Comparison of ENCODE assay signal across 11 cellular contexts in genomic region chr1:109467301-109467777, GRCh38. TPM values are rescaled to one million over a fixed set of nuclear protein-coding genes. Genes with fewer than 3 reads are reported as not detected.
A peak's percentile ranks its signal among the peaks of the same experiment; 100 is the strongest.
DNase-seq lines count a peak whose midpoint lies in the region; ATAC-seq and TF ChIP-seq lines count a peak whose summit lies in the region.
"Had no signal": no experiment of that assay in that cellular context is flagged by ENCODE, and none has a peak within 500 bp of the region (broad histone marks: within the 10 kb centered on the region; RNA-seq: fewer than 3 reads in every experiment).

No MANE protein-coding gene starts in this region.

- H3K4me3 ChIP-seq in colonic mucosa = peak overlapping the region; percentile 63
- peak overlapping the region; percentile 67 for H3K4me3 ChIP-seq in lower lobe of right lung
- peak overlapping the region in 3 of 5 donors; percentile 62 to 77 (median 62) for H3K4me3 ChIP-seq in subcutaneous abdominal adipose tissue (ENCODE audit: low read depth in 1 of 5, low read length in 5 of 5)

- intact Hi-C loops in colonic mucosa (cut with DNase I) = no loop called here
- intact Hi-C loops in lower lobe of right lung (cut with DNase I) = no loop called here
- intact Hi-C loops in activated T-helper 2 cell treated with anti-CD3 and anti-CD28 coated beads, Interferon-gamma antibody, Interleukin-2, Interleukin-4, amounts not matched to agents 10 μg/mL and 5 μg/mL and 100 μg/mL, durations not matched to agents 14 hours and 24 hours and 36 hours (cut with micrococcal nuclease) = no loop called here

- DNase-seq in HEK293T (ENCODE audit: extremely low spot score) (peak; percentile 14), colonic mucosa (no peak), lower lobe of right lung (no peak), NCI-H345 treated with DMSO at 0.1 percent for 48 hours (lab: John Stamatoyannopoulos, UW; ENCODE audit: unreplicated experiment) (no peak), dermis blood vessel endothelial cell (no peak), AG20443 (ENCODE audit: low spot score) (no peak)
- DNase-seq in activated T-helper 2 cell treated with anti-CD3 and anti-CD28 coated beads, Interferon-gamma antibody, Interleukin-2, Interleukin-4, amounts not matched to agents 10 μg/mL and 5 μg/mL and 100 μg/mL, durations not matched to agents 14 hours and 24 hours and 36 hours (ENCODE audit: low spot score) = no peak
- DNase-seq: activated naive CD4-positive, alpha-beta T cell treated with Interleukin-2 at 50 U/mL for 16 hours; NCI-H2171 had no signal

- TF ChIP-seq CTCF in colonic mucosa (IDR thresholded peaks at IDR 0.05) (no peak), lower lobe of right lung (IDR thresholded peaks at IDR 0.05) (no peak)

- H3K4me3 Mint-ChIP-seq in activated T-helper 2 cell treated with anti-CD3 and anti-CD28 coated beads, Interferon-gamma antibody, Interleukin-2, Interleukin-4, amounts not matched to agents 10 μg/mL and 5 μg/mL and 100 μg/mL, durations not matched to agents 14 hours and 24 hours and 36 hours (ENCODE audit: low read depth) = no peak overlapping the region

- POLR2A ChIA-PET in HEK293T (lab: Yijun Ruan, JAX) = no interaction called here

- CTCF ChIA-PET in HEK293T (lab: Yijun Ruan, JAX) = no interaction called here

- peak in 1 of 2 donors; percentile 50 for ATAC-seq in lower lobe of right lung

- no peaks in the 10 kb centered on the region for H3K4me1 ChIP-seq in colonic mucosa
- peaks cover 13% of the 10 kb centered on the region for H3K4me1 ChIP-seq in lower lobe of right lung
- peaks cover 0 to 20% (median 18%) of the 10 kb centered on the region in 5 donors for H3K4me1 ChIP-seq in subcutaneous abdominal adipose tissue (ENCODE audit: control insufficient read depth in 5 of 5, insufficient read depth in 5 of 5, low read length in 5 of 5)

- no peaks in the 10 kb centered on the region for H3K36me3 ChIP-seq in colonic mucosa
- no peaks in the 10 kb centered on the region for H3K36me3 ChIP-seq in lower lobe of right lung
- no peaks in the 10 kb centered on the region for H3K36me3 ChIP-seq in subcutaneous abdominal adipose tissue (ENCODE audit: control insufficient read depth in 5 of 5, insufficient read depth in 5 of 5, low read length in 5 of 5)

- H3K9me3 ChIP-seq in colonic mucosa = no peaks in the 10 kb centered on the region
- no peaks in the 10 kb centered on the region for H3K9me3 ChIP-seq in lower lobe of right lung
- no peaks in the 10 kb centered on the region for H3K9me3 ChIP-seq in subcutaneous abdominal adipose tissue (ENCODE audit: control insufficient read depth in 5 of 5, low read length in 5 of 5)

- no peaks in the 10 kb centered on the region for H3K36me3 Mint-ChIP-seq in activated T-helper 2 cell treated with anti-CD3 and anti-CD28 coated beads, Interferon-gamma antibody, Interleukin-2, Interleukin-4, amounts not matched to agents 10 μg/mL and 5 μg/mL and 100 μg/mL, durations not matched to agents 14 hours and 24 hours and 36 hours (ENCODE audit: low read depth)

- no peaks in the 10 kb centered on the region for H3K9me3 Mint-ChIP-seq in activated T-helper 2 cell treated with anti-CD3 and anti-CD28 coated beads, Interferon-gamma antibody, Interleukin-2, Interleukin-4, amounts not matched to agents 10 μg/mL and 5 μg/mL and 100 μg/mL, durations not matched to agents 14 hours and 24 hours and 36 hours

- peaks cover 80% of the 10 kb centered on the region for H3K27me3 Mint-ChIP-seq in activated T-helper 2 cell treated with anti-CD3 and anti-CD28 coated beads, Interferon-gamma antibody, Interleukin-2, Interleukin-4, amounts not matched to agents 10 μg/mL and 5 μg/mL and 100 μg/mL, durations not matched to agents 14 hours and 24 hours and 36 hours (ENCODE audit: low read depth)

- no peak overlapping the region for H3K27ac Mint-ChIP-seq in activated T-helper 2 cell treated with anti-CD3 and anti-CD28 coated beads, Interferon-gamma antibody, Interleukin-2, Interleukin-4, amounts not matched to agents 10 μg/mL and 5 μg/mL and 100 μg/mL, durations not matched to agents 14 hours and 24 hours and 36 hours

- H3K27ac ChIP-seq in colonic mucosa (no peak overlapping the region), lower lobe of right lung (no peak overlapping the region), subcutaneous abdominal adipose tissue (ENCODE audit: low read depth, low read length) (no peak overlapping the region)

- no peak overlapping the region for H3K9ac ChIP-seq in colonic mucosa (ENCODE audit: low read depth in 2 of 2, low read length in 2 of 2)
- H3K9ac ChIP-seq in subcutaneous abdominal adipose tissue (ENCODE audit: low read length in 5 of 5) = peak overlapping the region in 2 of 5 donors; percentile 25 to 32

- peaks cover 41% of the 10 kb centered on the region for H3K27me3 ChIP-seq in colonic mucosa
- H3K27me3 ChIP-seq in lower lobe of right lung (ENCODE audit: low read depth) = peaks cover 68% of the 10 kb centered on the region
- peaks cover 0 to 16% (median 7%) of the 10 kb centered on the region in 5 donors for H3K27me3 ChIP-seq in subcutaneous abdominal adipose tissue (ENCODE audit: control insufficient read depth in 5 of 5, insufficient read depth in 4 of 5, low read length in 5 of 5)

- H3K4me1 Mint-ChIP-seq in activated T-helper 2 cell treated with anti-CD3 and anti-CD28 coated beads, Interferon-gamma antibody, Interleukin-2, Interleukin-4, amounts not matched to agents 10 μg/mL and 5 μg/mL and 100 μg/mL, durations not matched to agents 14 hours and 24 hours and 36 hours (ENCODE audit: low read depth) = no peaks in the 10 kb centered on the region

TF ChIP-seq in HEK293T, 16 proteins besides CTCF, POLR2A, EP300 and RAD21:
- no peak for TF ChIP-seq LEF1 (IDR thresholded peaks at IDR 0.05; ENCODE audit: borderline replicate concordance)
- no peak for TF ChIP-seq SUZ12 (IDR thresholded peaks at IDR 0.05)
- TF ChIP-seq FOXM1 (IDR thresholded peaks at IDR 0.05; ENCODE audit: borderline replicate concordance) = no peak
- TF ChIP-seq BHLHE40 (IDR thresholded peaks at IDR 0.05; ENCODE audit: borderline replicate concordance) = no peak
- no peak for TF ChIP-seq SP1 (IDR thresholded peaks at IDR 0.05)
- no peak for TF ChIP-seq FOXK2 (IDR thresholded peaks at IDR 0.05)
- TF ChIP-seq ZNF384 (IDR thresholded peaks at IDR 0.05) = no peak
- no peak for TF ChIP-seq HDGF (IDR thresholded peaks at IDR 0.05; ENCODE audit: borderline replicate concordance)
- no peak for TF ChIP-seq CTBP1 (IDR thresholded peaks at IDR 0.05; ENCODE audit: borderline replicate concordance)
- TF ChIP-seq ELF4 (IDR thresholded peaks at IDR 0.05) = no peak
- TF ChIP-seq ARNT (IDR thresholded peaks at IDR 0.05) = no peak
- TF ChIP-seq FOXA1 (IDR thresholded peaks at IDR 0.05) = no peak
- TF ChIP-seq NFRKB (IDR thresholded peaks at IDR 0.05) = no peak
- no peak for TF ChIP-seq PKNOX1 (IDR thresholded peaks at IDR 0.05)
- TF ChIP-seq TARDBP (IDR thresholded peaks at IDR 0.05) = no peak
- no peak for TF ChIP-seq L3MBTL2 (conservative IDR thresholded peaks at IDR 0.05)

RNA-seq across cellular contexts. Expression of gene SYPL2, which starts 1.0 kb away (rescaled TPM):
- total RNA-seq in colonic mucosa = under 1 TPM; 0.12 to 0.35 TPM
- total RNA-seq in lower lobe of right lung = 1.5 TPM
- total RNA-seq in dermis blood vessel endothelial cell = under 0.01 TPM in 1 of 2 replicates, not detected in the other
- total RNA-seq in activated T-helper 2 cell treated with anti-CD3 and anti-CD28 coated beads, Interferon-gamma antibody, Interleukin-2, Interleukin-4, amounts not matched to agents 10 μg/mL and 5 μg/mL and 100 μg/mL, durations not matched to agents 14 hours and 24 hours and 36 hours = 0.11 TPM in 1 of 2 replicates, not detected in the other
- total RNA-seq: T-helper 1 cell treated with Interleukin-12 subunit alpha and Interleukin-12 subunit beta and Interleukin-4 antibody, amounts not matched to agents 30 ng/mL and 1 ng/mL, for 36 hours had no signal

RNA-seq across cellular contexts. Expression of gene ATXN7L2, which starts 16.4 kb away (rescaled TPM):
- 1 to 10 TPM; 2.3 to 4.0 TPM for total RNA-seq in colonic mucosa
- 3.8 TPM for total RNA-seq in lower lobe of right lung
- 1.3 and 1.5 TPM in 2 replicates for total RNA-seq in dermis blood vessel endothelial cell
- total RNA-seq in activated T-helper 2 cell treated with anti-CD3 and anti-CD28 coated beads, Interferon-gamma antibody, Interleukin-2, Interleukin-4, amounts not matched to agents 10 μg/mL and 5 μg/mL and 100 μg/mL, durations not matched to agents 14 hours and 24 hours and 36 hours = 11.9 and 12.9 TPM in 2 replicates

RNA-seq across cellular contexts. Expression of gene CYB561D1, which starts 26.6 kb away (rescaled TPM):
- total RNA-seq in colonic mucosa (10 to 100 TPM in 1 of 2 donors, 1 to 10 TPM in 1; 8.1 to 12.5 TPM), lower lobe of right lung (15.1 TPM), dermis blood vessel endothelial cell (6.5 and 7.5 TPM in 2 replicates)
- total RNA-seq in activated T-helper 2 cell treated with anti-CD3 and anti-CD28 coated beads, Interferon-gamma antibody, Interleukin-2, Interleukin-4, amounts not matched to agents 10 μg/mL and 5 μg/mL and 100 μg/mL, durations not matched to agents 14 hours and 24 hours and 36 hours = 11.1 and 13.6 TPM in 2 replicates

RNA-seq across cellular contexts. Expression of gene PSMA5, which starts 41.1 kb away (rescaled TPM):
- total RNA-seq in colonic mucosa = 100 to 1,000 TPM in 1 of 2 donors, 10 to 100 TPM in 1; 93.9 to 163 TPM
- total RNA-seq in lower lobe of right lung = 55.4 TPM
- total RNA-seq in dermis blood vessel endothelial cell = 45.3 and 55.1 TPM in 2 replicates
- 257 and 281 TPM in 2 replicates for total RNA-seq in activated T-helper 2 cell treated with anti-CD3 and anti-CD28 coated beads, Interferon-gamma antibody, Interleukin-2, Interleukin-4, amounts not matched to agents 10 μg/mL and 5 μg/mL and 100 μg/mL, durations not matched to agents 14 hours and 24 hours and 36 hours

RNA-seq across cellular contexts. Expression of gene AMIGO1, which starts 42.2 kb away (rescaled TPM):
- 1 to 10 TPM; 2.5 to 3.9 TPM for total RNA-seq in colonic mucosa
- 9.1 TPM for total RNA-seq in lower lobe of right lung
- total RNA-seq in dermis blood vessel endothelial cell = 0.65 and 1.7 TPM in 2 replicates
- total RNA-seq in activated T-helper 2 cell treated with anti-CD3 and anti-CD28 coated beads, Interferon-gamma antibody, Interleukin-2, Interleukin-4, amounts not matched to agents 10 μg/mL and 5 μg/mL and 100 μg/mL, durations not matched to agents 14 hours and 24 hours and 36 hours = 0.66 and 0.92 TPM in 2 replicates
